In genomic region chr13:99878921-99879610, GRCh38 we compare ENCODE assay signal across 18 cellular contexts.
"Had no signal": no experiment of that assay in that cellular context is flagged by ENCODE, and none has a peak within 500 bp of the region (broad histone marks: within the 10 kb centered on the region; RNA-seq: fewer than 3 reads in every experiment).

No MANE protein-coding gene starts in this region.

- H3K27me3 Mint-ChIP-seq: stimulated activated naive CD8-positive, alpha-beta T cell treated with anti-CD3 and anti-CD28 coated beads, Interleukin-15, Interleukin-2, amounts not matched to agents 100 ng/mL and 50 ng/mL, for 24 hours had no signal

- DNase-seq: effector memory CD8-positive, alpha-beta T cell; foreskin fibroblast; gastrocnemius medialis; kidney; left lung; mesendoderm; midbrain; naive thymus-derived CD4-positive, alpha-beta T cell; nephron progenitor cell; right lobe of liver; small intestine; stimulated activated CD4-positive, alpha-beta T cell treated with anti-CD3 and anti-CD28 coated beads, Interleukin-15, amount 100 ng/mL, for 24 hours; stimulated activated CD4-positive, alpha-beta T cell treated with anti-CD3 and anti-CD28 coated beads, Interleukin-2, amount 100 ng/mL, for 48 hours; stimulated activated naive B cell treated with anti-CD40 and anti-IgM and Interleukin-4, amounts not matched to agents 10 μg/mL and 1 μg/mL and 100 μg/mL, for 72 hours; upper lobe of left lung had no signal

- ATAC-seq: effector memory CD8-positive, alpha-beta T cell; esophagus mucosa; gastrocnemius medialis; left lung; naive thymus-derived CD4-positive, alpha-beta T cell; right lobe of liver; stimulated activated naive B cell treated with anti-CD40 and anti-IgM and Interleukin-4, amounts not matched to agents 10 μg/mL and 1 μg/mL and 100 μg/mL, for 72 hours had no signal

- H3K4me3 Mint-ChIP-seq: effector memory CD8-positive, alpha-beta T cell; naive thymus-derived CD4-positive, alpha-beta T cell; nephron progenitor cell; stimulated activated naive B cell treated with anti-CD40 and anti-IgM and Interleukin-4, amounts not matched to agents 10 μg/mL and 1 μg/mL and 100 μg/mL, for 72 hours; stimulated activated naive CD8-positive, alpha-beta T cell treated with anti-CD3 and anti-CD28 coated beads, Interleukin-15, Interleukin-2, amounts not matched to agents 100 ng/mL and 50 ng/mL, for 24 hours had no signal

- H3K9me3 Mint-ChIP-seq: effector memory CD8-positive, alpha-beta T cell; naive thymus-derived CD4-positive, alpha-beta T cell; nephron progenitor cell; stimulated activated naive B cell treated with anti-CD40 and anti-IgM and Interleukin-4, amounts not matched to agents 10 μg/mL and 1 μg/mL and 100 μg/mL, for 72 hours; stimulated activated naive CD8-positive, alpha-beta T cell treated with anti-CD3 and anti-CD28 coated beads, Interleukin-15, Interleukin-2, amounts not matched to agents 100 ng/mL and 50 ng/mL, for 24 hours had no signal

- H3K27ac Mint-ChIP-seq: effector memory CD8-positive, alpha-beta T cell; naive thymus-derived CD4-positive, alpha-beta T cell; nephron progenitor cell; progenitor cell of endocrine pancreas; stimulated activated naive B cell treated with anti-CD40 and anti-IgM and Interleukin-4, amounts not matched to agents 10 μg/mL and 1 μg/mL and 100 μg/mL, for 72 hours; stimulated activated naive CD8-positive, alpha-beta T cell treated with anti-CD3 and anti-CD28 coated beads, Interleukin-15, Interleukin-2, amounts not matched to agents 100 ng/mL and 50 ng/mL, for 24 hours had no signal

- H3K4me1 Mint-ChIP-seq: naive thymus-derived CD4-positive, alpha-beta T cell had no signal
